In the genomic region with DNA sequence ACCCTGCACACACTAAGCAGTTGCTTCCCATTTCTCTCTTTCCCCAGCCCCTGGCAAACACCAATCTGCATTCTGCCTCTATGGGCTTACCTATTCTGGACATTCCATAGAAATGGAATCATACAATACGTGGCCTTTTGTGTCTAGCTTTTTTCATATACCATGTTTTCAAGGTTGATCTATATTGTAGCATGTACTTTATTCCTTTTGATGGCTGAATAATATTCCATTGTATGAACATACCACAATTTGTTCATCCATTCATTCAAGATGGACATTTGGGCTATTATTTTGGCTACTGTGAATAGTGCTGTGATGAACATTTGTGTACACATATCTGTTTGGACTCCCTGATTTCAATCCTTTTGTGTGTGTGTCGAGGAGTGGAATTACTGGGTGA, we compare ENCODE assay signal across 28 cellular contexts.
"Had no signal": no experiment of that assay in that cellular context is flagged by ENCODE, and none has a peak within 500 bp of the region (broad histone marks: within the 10 kb centered on the region; RNA-seq: fewer than 3 reads in every experiment).

No MANE protein-coding gene starts in this region.

- FAIRE-seq: colon, endometrium, endothelial cell of umbilical vein, frontal cortex had no signal

- H3K27me3 ChIP-seq: colonic mucosa, esophagus muscularis mucosa, esophagus squamous epithelium, gastrocnemius medialis, gastroesophageal sphincter, heart left ventricle, heart right ventricle had no signal

- ATAC-seq: effector memory CD8-positive, alpha-beta T cell; esophagus mucosa; foreskin keratinocyte; gastrocnemius medialis; gastroesophageal sphincter; heart left ventricle; heart right ventricle had no signal

- H3K4me3 ChIP-seq: colonic mucosa, coronary artery, dorsolateral prefrontal cortex, esophagus muscularis mucosa, esophagus squamous epithelium, gastrocnemius medialis, gastroesophageal sphincter, heart left ventricle, heart right ventricle had no signal

- H3K9me3 ChIP-seq: colonic mucosa, esophagus muscularis mucosa, esophagus squamous epithelium, gastrocnemius medialis, gastroesophageal sphincter had no signal

- H3K36me3 ChIP-seq: colonic mucosa, esophagus muscularis mucosa, esophagus squamous epithelium, gastrocnemius medialis, gastroesophageal sphincter, heart right ventricle had no signal

- DNase-seq: colonic mucosa; cortex of kidney; dermis blood vessel endothelial cell; dorsolateral prefrontal cortex; effector CD4-positive, alpha-beta T cell; effector CD8-positive, alpha-beta T cell; effector memory CD4-positive, alpha-beta T cell; effector memory CD8-positive, alpha-beta T cell; endodermal cell; erythroblast; esophagus squamous epithelium; foreskin fibroblast; foreskin keratinocyte; foreskin melanocyte; gastrocnemius medialis; glutamatergic neuron; head of caudate nucleus; heart left ventricle; heart right ventricle had no signal

- H3K4me1 ChIP-seq: colonic mucosa, esophagus muscularis mucosa, esophagus squamous epithelium, foreskin keratinocyte, gastrocnemius medialis, gastroesophageal sphincter had no signal

- H3K27ac ChIP-seq: colonic mucosa, coronary artery, dorsolateral prefrontal cortex, epithelial cell of prostate, esophagus muscularis mucosa, esophagus squamous epithelium, foreskin keratinocyte, gastrocnemius medialis, gastroesophageal sphincter, heart left ventricle, heart right ventricle had no signal
